26 cellular contexts compared by ENCODE assay signal in the genomic region with DNA sequence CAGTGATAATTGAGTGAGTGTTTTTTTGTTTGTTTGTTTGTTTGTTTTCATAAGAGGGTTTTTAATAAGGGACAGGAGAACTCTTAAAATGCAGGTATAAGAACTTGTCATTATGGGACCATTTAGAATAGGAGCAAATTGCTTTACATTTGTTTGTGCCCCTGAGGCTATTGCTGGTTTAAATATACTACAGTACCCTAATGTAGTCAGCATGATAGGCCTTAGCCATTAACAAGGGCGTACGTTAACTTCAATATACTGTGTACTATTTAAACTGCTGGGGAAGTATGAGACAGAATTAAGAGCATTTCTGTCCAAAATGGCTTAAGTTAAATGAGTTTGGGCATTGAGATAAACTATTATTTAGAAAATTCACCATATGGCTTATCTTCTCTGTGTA. TPM values are rescaled to one million over a fixed set of nuclear protein-coding genes. Genes with fewer than 3 reads are reported as not detected.
"Had no signal": no experiment of that assay in that cellular context is flagged by ENCODE, and none has a peak within 500 bp of the region (broad histone marks: within the 10 kb centered on the region; RNA-seq: fewer than 3 reads in every experiment).

No MANE protein-coding gene starts in this region.

- DNase-seq: dermis blood vessel endothelial cell; effector CD4-positive, alpha-beta T cell; endodermal cell; erythroblast; foreskin keratinocyte; head of caudate nucleus; kidney; left cardiac atrium; left ventricle myocardium inferior; lower lobe of right lung; mesenchymal stem cell; midbrain; nucleus accumbens; pancreas; right cardiac atrium; stimulated activated CD4-positive, alpha-beta T cell treated with anti-CD3 and anti-CD28 coated beads, Interleukin-4, amount 100 ng/mL, for 1 hour; stimulated activated CD8-positive, alpha-beta memory T cell treated with anti-CD3 and anti-CD28 coated beads, Interleukin-4, amount 100 ng/mL, for 48 hours; stimulated activated naive CD8-positive, alpha-beta T cell treated with anti-CD3 and anti-CD28 coated beads, Interleukin-15, Interleukin-2, amounts not matched to agents 100 U/mL and 50 U/mL, for 24 hours; tibial artery; upper lobe of right lung had no signal

- H3K4me1 Mint-ChIP-seq: stimulated activated effector memory CD8-positive, alpha-beta T cell treated with anti-CD3 and anti-CD28 coated beads, Interleukin-12 subunit alpha, Interleukin-12 subunit beta, amount 100 ng/mL, for 72 hours had no signal

- H3K27me3 Mint-ChIP-seq: progenitor cell of endocrine pancreas had no signal

- H3K9me3 Mint-ChIP-seq: endodermal cell; natural killer cell treated with Interleukin-12 subunit alpha and Interleukin-12 subunit beta and Interleukin-15 and Interleukin-18, amount 100 ng/mL, for 72 hours; neural progenitor cell; stimulated activated effector memory CD8-positive, alpha-beta T cell treated with anti-CD3 and anti-CD28 coated beads, Interleukin-12 subunit alpha, Interleukin-12 subunit beta, amount 100 ng/mL, for 72 hours had no signal

- H3K27ac ChIP-seq: foreskin keratinocyte, hepatocyte, left ventricle myocardium inferior, lower lobe of right lung, neural progenitor cell, pancreas, tibial artery, upper lobe of right lung, vagina had no signal

- H3K27ac Mint-ChIP-seq: endodermal cell; natural killer cell treated with Interleukin-12 subunit alpha and Interleukin-12 subunit beta and Interleukin-15 and Interleukin-18, amount 100 ng/mL, for 72 hours; neural progenitor cell; progenitor cell of endocrine pancreas; stimulated activated effector memory CD8-positive, alpha-beta T cell treated with anti-CD3 and anti-CD28 coated beads, Interleukin-12 subunit alpha, Interleukin-12 subunit beta, amount 100 ng/mL, for 72 hours had no signal

- H3K36me3 Mint-ChIP-seq: natural killer cell treated with Interleukin-12 subunit alpha and Interleukin-12 subunit beta and Interleukin-15 and Interleukin-18, amount 100 ng/mL, for 72 hours; stimulated activated effector memory CD8-positive, alpha-beta T cell treated with anti-CD3 and anti-CD28 coated beads, Interleukin-12 subunit alpha, Interleukin-12 subunit beta, amount 100 ng/mL, for 72 hours had no signal

- H3K4me3 Mint-ChIP-seq: endodermal cell; natural killer cell treated with Interleukin-12 subunit alpha and Interleukin-12 subunit beta and Interleukin-15 and Interleukin-18, amount 100 ng/mL, for 72 hours; neural progenitor cell; stimulated activated effector memory CD8-positive, alpha-beta T cell treated with anti-CD3 and anti-CD28 coated beads, Interleukin-12 subunit alpha, Interleukin-12 subunit beta, amount 100 ng/mL, for 72 hours had no signal

- ATAC-seq: foreskin keratinocyte; left cardiac atrium; lower lobe of right lung; natural killer cell treated with Interleukin-12 subunit alpha and Interleukin-12 subunit beta and Interleukin-15 and Interleukin-18, amount 100 ng/mL, for 72 hours; pancreas; right cardiac atrium; stimulated activated effector memory CD8-positive, alpha-beta T cell treated with anti-CD3 and anti-CD28 coated beads, Interleukin-12 subunit alpha, Interleukin-12 subunit beta, amount 100 ng/mL, for 72 hours; stimulated activated naive CD8-positive, alpha-beta T cell treated with anti-CD3 and anti-CD28 coated beads, Interleukin-15, Interleukin-2, amounts not matched to agents 100 U/mL and 50 U/mL, for 24 hours; upper lobe of right lung had no signal

RNA-seq across cellular contexts. Expression of a gene that starts 26.2 kb away (rescaled TPM):
- total RNA-seq: foreskin keratinocyte had no signal
